19 cellular contexts compared by ENCODE assay signal in the genomic region with DNA sequence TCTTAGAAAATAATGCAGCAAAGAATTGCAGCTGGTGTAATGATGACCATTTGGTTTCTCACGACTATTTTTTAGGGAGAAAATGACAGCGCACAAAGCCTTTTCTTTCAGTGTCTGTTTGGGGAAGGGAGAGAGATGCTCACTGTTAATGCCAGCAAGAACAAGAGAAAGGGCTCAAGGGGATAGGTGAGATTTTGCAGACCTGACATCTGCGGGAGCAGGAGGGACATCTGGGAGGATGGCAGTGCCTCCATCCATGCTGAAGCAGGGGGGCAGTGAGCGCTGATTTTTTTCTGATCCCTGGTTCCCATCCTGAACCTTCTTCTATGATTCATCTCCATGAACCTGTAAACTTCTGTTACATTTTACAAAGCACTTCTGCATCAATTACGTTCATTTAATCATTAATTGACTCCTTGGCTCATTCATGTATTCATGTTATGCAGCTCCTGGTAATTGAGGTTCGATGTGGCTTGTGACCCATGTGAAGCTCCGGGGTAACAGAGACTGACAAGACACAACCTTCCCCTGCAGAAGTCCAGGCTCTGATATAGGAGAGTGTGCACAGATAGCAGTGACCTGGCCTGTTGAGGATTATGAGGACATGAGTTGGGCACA.
DNase-seq lines count a peak whose midpoint lies in the region; ATAC-seq, FAIRE-seq and TF ChIP-seq lines count a peak whose summit lies in the region.
"Had no signal": no experiment of that assay in that cellular context is flagged by ENCODE, and none has a peak within 500 bp of the region (broad histone marks: within the 10 kb centered on the region; RNA-seq: fewer than 3 reads in every experiment).

No MANE protein-coding gene starts in this region.

- POLR2A ChIA-PET in HepG2 (lab: Yijun Ruan, JAX), result no interaction called here

- 18% methylated on average over 7 of the region's 7 CpGs for WGBS in HepG2 (ENCODE audit: low lambda C conversion rate)

- no peaks in the 10 kb centered on the region for H3K4me1 ChIP-seq in HepG2 (ENCODE audit: insufficient read depth, low read length)

- H3K27me3 Mint-ChIP-seq in activated CD8-positive, alpha-beta memory T cell treated with anti-CD3 and anti-CD28 coated beads, Interleukin-2, amount 10 ng/mL, durations not matched to agents 7 days and 5 days, result peaks cover 3% of the 10 kb centered on the region
- peaks cover 9% of the 10 kb centered on the region for H3K27me3 Mint-ChIP-seq in brain
- H3K27me3 Mint-ChIP-seq in glutamatergic neuron (ENCODE audit: unreplicated experiment), result peaks cover 8% of the 10 kb centered on the region

- no peaks in the 10 kb centered on the region for H3K9me3 ChIP-seq in HepG2 (ENCODE audit: low read length)

- no peak overlapping the region for H3K27ac Mint-ChIP-seq in activated CD8-positive, alpha-beta memory T cell treated with anti-CD3 and anti-CD28 coated beads, Interleukin-2, amount 10 ng/mL, durations not matched to agents 7 days and 5 days
- H3K27ac Mint-ChIP-seq in brain, result peak overlapping the region in 3 of 5 experiments; percentile 28 to 80 (median 30)
- H3K27ac Mint-ChIP-seq in glutamatergic neuron (ENCODE audit: unreplicated experiment), result peak overlapping the region; percentile 39
- H3K27ac Mint-ChIP-seq: B cell; CD4-positive, alpha-beta T cell; GM23338; HFFc6 had no signal

- FAIRE-seq in H54 (lab: Jason Lieb, UNC) (no peak), HepG2 (lab: Jason Lieb, UNC) (no peak)
- FAIRE-seq: GM12892, GM18507 had no signal

- peak; percentile 28 for DNase-seq in activated CD8-positive, alpha-beta memory T cell treated with anti-CD3 and anti-CD28 coated beads, Interleukin-2, amount 10 ng/mL, durations not matched to agents 7 days and 5 days
- no peak for DNase-seq in activated CD8-positive, alpha-beta memory T cell treated with anti-CD3 and anti-CD28 coated beads for 24 hours
- DNase-seq in glutamatergic neuron (no peak), H54 (ENCODE audit: insufficient read length, low spot score) (no peak), HepG2 (ENCODE audit: low spot score) (no peak)
- DNase-seq: CD4-positive, alpha-beta T cell; DMS153; DMS79; GDM1; H7; HFFc6 had no signal

- H3K4me2 ChIP-seq in HepG2 (ENCODE audit: low read depth, low read length), result no peak overlapping the region
- H3K4me2 ChIP-seq: GM23338 had no signal

- no peaks in the 10 kb centered on the region for H3K4me1 Mint-ChIP-seq in activated CD8-positive, alpha-beta memory T cell treated with anti-CD3 and anti-CD28 coated beads, Interleukin-2, amount 10 ng/mL, durations not matched to agents 7 days and 5 days
- peaks cover 50% of the 10 kb centered on the region for H3K4me1 Mint-ChIP-seq in brain
- H3K4me1 Mint-ChIP-seq in glutamatergic neuron (ENCODE audit: low read depth, unreplicated experiment), result peaks cover 30% of the 10 kb centered on the region
- H3K4me1 Mint-ChIP-seq: B cell, GM23338 had no signal

- no peaks in the 10 kb centered on the region for H3K9me3 Mint-ChIP-seq in activated CD8-positive, alpha-beta memory T cell treated with anti-CD3 and anti-CD28 coated beads, Interleukin-2, amount 10 ng/mL, durations not matched to agents 7 days and 5 days (ENCODE audit: low read depth)
- no peaks in the 10 kb centered on the region for H3K9me3 Mint-ChIP-seq in brain
- no peaks in the 10 kb centered on the region for H3K9me3 Mint-ChIP-seq in glutamatergic neuron (ENCODE audit: unreplicated experiment)
- H3K9me3 Mint-ChIP-seq: CD4-positive, alpha-beta T cell; GM23338 had no signal

- H4K20me1 ChIP-seq in HepG2 (ENCODE audit: insufficient read depth, low read length), result no peaks in the 10 kb centered on the region

- TF ChIP-seq RAD21 in HepG2 (CRISPR knock-in tag; IDR thresholded peaks at IDR 0.05), result no peak

- TF ChIP-seq EP300 in HepG2 (IDR thresholded peaks at IDR 0.05; ENCODE audit: low read depth in 2 of 2, low read length in 2 of 2), result no peak
- no peak for TF ChIP-seq EP300 in HepG2 (CRISPR knock-in tag; IDR thresholded peaks at IDR 0.05; ENCODE audit: borderline replicate concordance)

- no peak for ATAC-seq in activated CD8-positive, alpha-beta memory T cell treated with anti-CD3 and anti-CD28 coated beads, Interleukin-2, amount 10 ng/mL, durations not matched to agents 7 days and 5 days
- no peak for ATAC-seq in HepG2
- ATAC-seq in HG02678 (IDR thresholded peaks at IDR 0.05; ENCODE audit: unreplicated experiment), result no peak
- ATAC-seq: GM23338, HCT116 had no signal

- no TSS peak for BruUV-seq in HepG2 (replicated peaks; lab: Mats Ljungman, UMichigan)

- no peak overlapping the region for H2AFZ ChIP-seq in HepG2 (ENCODE audit: low read length)
- H2AFZ ChIP-seq: GM23338 had no signal

- in situ Hi-C loops in HepG2 (cut with HindIII; ENCODE audit: extremely low pct_ligation_motif_present, low pct_unique_long_range_greater_than_20kb), result no loop called here

- H3K27ac ChIP-seq in HepG2 (ENCODE audit: extremely low read length, insufficient read depth, low read length), result no peak overlapping the region
- H3K27ac ChIP-seq: C4-2B had no signal

- CTCF ChIA-PET in activated CD8-positive, alpha-beta memory T cell treated with anti-CD3 and anti-CD28 coated beads, Interleukin-2, amount 10 ng/mL, durations not matched to agents 7 days and 5 days (lab: Charles Lee), result no interaction called here
- CTCF ChIA-PET in HepG2 (lab: Yijun Ruan, JAX; ENCODE audit: low intra/inter-chr PET ratio, low total read pairs), result no interaction called here

- H3K36me3 Mint-ChIP-seq in activated CD8-positive, alpha-beta memory T cell treated with anti-CD3 and anti-CD28 coated beads, Interleukin-2, amount 10 ng/mL, durations not matched to agents 7 days and 5 days, result no peaks in the 10 kb centered on the region
- H3K36me3 Mint-ChIP-seq in brain, result no peaks in the 10 kb centered on the region
- no peaks in the 10 kb centered on the region for H3K36me3 Mint-ChIP-seq in glutamatergic neuron (ENCODE audit: unreplicated experiment)

- H3K36me3 ChIP-seq in HepG2 (replicated peaks in 1 of 2; ENCODE audit: control insufficient read depth in 1 of 2, insufficient read depth in 2 of 2, low read length in 2 of 2), result no peaks in the 10 kb centered on the region

- no peak overlapping the region for H3K4me3 ChIP-seq in HepG2 (replicated peaks in 1 of 3; ENCODE audit: insufficient read depth in 1 of 3, low read depth in 2 of 3, low read length in 3 of 3)
- H3K4me3 ChIP-seq: GM23338 had no signal

- TF ChIP-seq POLR2A in H54 (IDR thresholded peaks at IDR 0.05; ENCODE audit: low read depth, low read length) (no peak), HepG2 (IDR thresholded peaks at IDR 0.05; ENCODE audit: insufficient read depth in 1 of 2, low read depth in 2 of 2, low read length in 2 of 2) (no peak)

- H3K27me3 ChIP-seq in HepG2 (ENCODE audit: control insufficient read depth in 1 of 2, insufficient read depth in 2 of 2, low read length in 2 of 2), result peaks cover 0 to 20% of the 10 kb centered on the region in 2 experiments; a peak in 4 of 5 replicates

- intact Hi-C loops in HepG2 (cut with micrococcal nuclease; ENCODE audit: unreplicated experiment), result no loop called here

- no peak overlapping the region for H3K4me3 Mint-ChIP-seq in activated CD8-positive, alpha-beta memory T cell treated with anti-CD3 and anti-CD28 coated beads, Interleukin-2, amount 10 ng/mL, durations not matched to agents 7 days and 5 days
- H3K4me3 Mint-ChIP-seq in brain (no peak overlapping the region), glutamatergic neuron (ENCODE audit: unreplicated experiment) (no peak overlapping the region)
- H3K4me3 Mint-ChIP-seq: B cell; CD4-positive, alpha-beta T cell; GM23338; HFFc6 had no signal

- TF ChIP-seq CTCF in brain (conservative IDR thresholded peaks at IDR 0.05) (no peak), glutamatergic neuron (IDR thresholded peaks at IDR 0.05; ENCODE audit: partially characterized antibody, unreplicated experiment) (no peak), HepG2 (CRISPR knock-in tag; IDR thresholded peaks at IDR 0.05) (no peak)

- no peaks in the 10 kb centered on the region for H3K79me2 ChIP-seq in HepG2 (ENCODE audit: insufficient read depth, low read length)

- H3K9ac ChIP-seq in HepG2 (ENCODE audit: insufficient read depth, low read depth, low read length), result no peak overlapping the region

TF ChIP-seq in HepG2, 621 proteins besides CTCF, POLR2A, EP300 and RAD21:
- no peak for TF ChIP-seq AHR (CRISPR knock-in tag; IDR thresholded peaks at IDR 0.05)
